24 cellular contexts compared by ENCODE assay signal in the genomic region with DNA sequence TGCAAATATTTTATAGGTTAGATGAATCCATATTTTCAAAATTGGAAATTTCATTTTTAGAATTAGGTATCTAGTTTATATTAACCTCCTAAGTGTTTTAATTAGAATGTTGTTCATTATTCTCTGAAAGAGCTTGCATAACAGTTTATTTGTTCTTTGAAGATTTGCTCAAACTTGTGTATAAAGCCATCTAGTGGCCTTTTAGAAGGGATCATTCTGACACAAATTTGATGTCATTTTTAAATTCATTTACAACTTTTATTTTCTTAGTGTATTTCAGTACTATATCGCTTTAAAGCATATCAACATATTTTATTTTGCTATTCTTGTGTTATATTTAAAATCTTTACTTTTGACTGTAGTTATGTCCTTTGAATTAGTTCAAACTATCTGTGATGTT.
DNase-seq lines count a peak whose midpoint lies in the region; ATAC-seq, FAIRE-seq and TF ChIP-seq lines count a peak whose summit lies in the region.
"Had no signal": no experiment of that assay in that cellular context is flagged by ENCODE, and none has a peak within 500 bp of the region (broad histone marks: within the 10 kb centered on the region; RNA-seq: fewer than 3 reads in every experiment).

No MANE protein-coding gene starts in this region.

- peak; percentile 32; the same call in 1 of the 2 replicates for TF ChIP-seq CTCF in LNCaP clone FGC (IDR thresholded peaks at IDR 0.05; ENCODE audit: control insufficient read depth, extremely low read depth, insufficient read depth)
- TF ChIP-seq CTCF in PC-9 (conservative IDR thresholded peaks at IDR 0.05) = peak; percentile 34; the same call in 1 of the 2 replicates

- no peak overlapping the region for H2AFZ ChIP-seq in PC-9

- no peak overlapping the region for H3K4me2 ChIP-seq in PC-9
- H3K4me2 ChIP-seq: BLaER1 had no signal

- H3K4me3 ChIP-seq in LNCaP clone FGC (ENCODE audit: low read depth, low read length) = no peak overlapping the region
- no peak overlapping the region for H3K4me3 ChIP-seq in PC-9
- H3K4me3 ChIP-seq: BLaER1, SK-N-MC had no signal

- no peaks in the 10 kb centered on the region for H3K79me2 ChIP-seq in PC-9 (ENCODE audit: low read depth)

- POLR2A ChIA-PET in PC-9 (lab: Charles Lee; ENCODE audit: unreplicated experiment) = no interaction called here

- intact Hi-C loops in PC-9 (cut with micrococcal nuclease; ENCODE audit: unreplicated experiment) = no loop called here

- no peaks in the 10 kb centered on the region for H4K20me1 ChIP-seq in PC-9 (ENCODE audit: insufficient read depth)
- H4K20me1 ChIP-seq: BLaER1 had no signal

- H3K9me3 ChIP-seq in PC-9 (ENCODE audit: insufficient read depth, low read depth) = 0 out of 2 replicates have a peak, but pooled peaks cover 4% of the 10 kb centered on the region
- H3K9me3 ChIP-seq: BLaER1 had no signal

- CTCF ChIA-PET in PC-9 (lab: Charles Lee) = no interaction called here

- no peak overlapping the region for H3K27ac ChIP-seq in PC-9
- H3K27ac ChIP-seq: BLaER1, RWPE1, SK-N-MC had no signal

- 0 out of 2 replicates have a peak, but pooled peaks cover 5% of the 10 kb centered on the region for H3K9me2 ChIP-seq in PC-9 (ENCODE audit: insufficient read depth)

- H3F3A ChIP-seq in PC-9 (ENCODE audit: insufficient read depth, low read depth) = no peaks in the 10 kb centered on the region

- no peak for ATAC-seq in GM18517 (IDR thresholded peaks at IDR 0.05; ENCODE audit: unreplicated experiment)
- ATAC-seq: PC-3 had no signal

- peak; percentile 8 for FAIRE-seq in frontal cortex (lab: Jason Lieb, UNC)
- FAIRE-seq: GM12891, H1 had no signal

- H3K4me1 ChIP-seq in PC-9 (replicated peaks; ENCODE audit: insufficient read depth) = no peaks in the 10 kb centered on the region
- H3K4me1 ChIP-seq: BLaER1 had no signal

- H3K36me3 ChIP-seq in PC-9 (ENCODE audit: low read depth) = no peaks in the 10 kb centered on the region
- H3K36me3 ChIP-seq: BLaER1 had no signal

- BruUV-seq in PC-9 (replicated peaks; lab: Mats Ljungman, UMichigan) = no TSS peak

- DNase-seq in LNCaP clone FGC (ENCODE audit: low read depth) = no peak
- no peak for DNase-seq in PC-9
- no peak for DNase-seq in frontal cortex (ENCODE audit: low spot score in 2 of 2)
- no peak for DNase-seq in NCI-H774 (lab: John Stamatoyannopoulos, UW)
- no peak for DNase-seq in activated CD4-positive, alpha-beta T cell treated with anti-CD3 and anti-CD28 coated beads, Interleukin-2, amount 50 U/mL, for 48 hours
- DNase-seq in NCI-H2171 (lab: John Stamatoyannopoulos, UW) = no peak
- DNase-seq: ACHN; CD4-positive, alpha-beta memory T cell; DND-41; Kasumi-1; NCI-H1092 treated with DMSO at 0.1 percent for 48 hours; NCI-H1436 treated with DMSO at 0.1 percent for 48 hours; NCI-H2029; NCI-H2171 treated with DMSO at 0.1 percent for 48 hours; NCI-H524 treated with DMSO at 0.1 percent for 48 hours; PC-3; SHP77 treated with DMSO at 0.1 percent for 48 hours; SW 1271 had no signal

- H3K27me3 ChIP-seq in PC-9 (ENCODE audit: insufficient read depth, low read depth) = no peaks in the 10 kb centered on the region
- H3K27me3 ChIP-seq: BLaER1 had no signal
